In the genomic region with DNA sequence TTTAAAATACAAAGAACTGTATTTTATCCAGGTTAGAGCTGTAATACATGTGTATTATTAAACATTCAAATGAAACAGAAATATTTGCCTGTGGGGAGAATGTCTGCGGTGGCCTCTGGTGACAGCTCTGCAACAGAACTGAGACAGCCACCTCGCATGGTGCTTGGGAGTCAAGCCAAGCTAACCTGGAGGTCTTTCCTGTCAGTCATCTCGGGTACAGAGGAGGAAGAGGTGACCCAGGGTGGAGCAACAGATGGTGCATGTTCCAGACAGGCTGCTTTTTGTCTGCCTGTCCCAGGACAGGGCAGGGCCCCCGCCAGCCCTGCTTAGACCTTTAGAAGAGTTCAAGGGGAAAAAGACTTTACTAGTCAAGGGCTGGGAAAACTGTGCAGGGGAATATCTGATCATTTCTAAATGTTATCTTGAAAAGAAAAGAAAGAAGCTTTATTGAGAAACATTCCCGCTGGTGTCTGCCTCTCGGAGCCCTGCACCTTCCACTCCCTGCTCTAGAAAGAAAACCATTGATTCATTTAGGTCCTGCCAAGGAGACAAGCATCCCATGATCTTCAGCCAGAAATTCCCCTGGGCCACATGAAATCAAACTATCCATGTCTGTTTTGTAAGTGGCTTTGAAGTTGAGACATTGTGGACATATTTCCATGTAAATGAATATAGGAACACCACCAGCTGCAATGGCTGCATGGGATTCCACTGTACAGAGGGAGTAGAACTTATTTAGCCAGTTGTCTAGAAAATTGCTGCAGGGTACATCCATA, we compare ENCODE assay signal across 17 cellular contexts. TPM values are rescaled to one million over a fixed set of nuclear protein-coding genes. Genes with fewer than 3 reads are reported as not detected.
A peak's percentile ranks its signal among the peaks of the same experiment; 100 is the strongest.
DNase-seq lines count a peak whose midpoint lies in the region; ATAC-seq, FAIRE-seq and TF ChIP-seq lines count a peak whose summit lies in the region.
"Had no signal": no experiment of that assay in that cellular context is flagged by ENCODE, and none has a peak within 500 bp of the region (broad histone marks: within the 10 kb centered on the region; RNA-seq: fewer than 3 reads in every experiment).

No MANE protein-coding gene starts in this region.

- dilution Hi-C loops in endothelial cell of umbilical vein (cut with MboI; ENCODE audit: extremely low pct_ligation_motif_present, low sequenced_read_pairs), result no loop called here

- BruUV-seq in endothelial cell of umbilical vein (replicated peaks; lab: Mats Ljungman, UMichigan), result no TSS peak

- peak; percentile 47 for FAIRE-seq in endothelial cell of umbilical vein (lab: Jason Lieb, UNC)
- FAIRE-seq: keratinocyte had no signal

- POLR2A ChIA-PET in SK-N-SH (lab: Yijun Ruan, JAX) (no interaction called here), endothelial cell of umbilical vein (lab: Charles Lee) (interaction anchor here (0.7 kb wide), 1 partner anchor 354 kb away, joined by 6 read pairs; no protein-coding TSS in a partner anchor)

- H3K4me1 ChIP-seq in SK-N-SH (ENCODE audit: control insufficient read depth in 1 of 2, insufficient read depth in 2 of 2, low read depth in 1 of 2, low read length in 1 of 2) (peaks cover 21 to 24% of the 10 kb centered on the region in 2 experiments; a peak in 3 of 4 replicates), Karpas-422 (ENCODE audit: low read length) (peaks cover 47% of the 10 kb centered on the region), endothelial cell of umbilical vein (ENCODE audit: control insufficient read depth, extremely low read depth, insufficient read depth, low read length) (peaks cover 14% of the 10 kb centered on the region)

- H3K9me3 ChIP-seq in SK-N-SH (no peaks in the 10 kb centered on the region), Karpas-422 (ENCODE audit: low read length) (no peaks in the 10 kb centered on the region), endothelial cell of umbilical vein (replicated peaks; ENCODE audit: control insufficient read depth, insufficient read depth, low read length) (no peaks in the 10 kb centered on the region)
- H3K9me3 ChIP-seq: thoracic aorta had no signal

- H3K36me3 ChIP-seq in SK-N-SH (replicated peaks in 1 of 2; ENCODE audit: control insufficient read depth in 1 of 2, insufficient read depth in 2 of 2, low read length in 1 of 2) (no peaks in the 10 kb centered on the region), Karpas-422 (ENCODE audit: insufficient read depth, low read length) (no peaks in the 10 kb centered on the region), endothelial cell of umbilical vein (ENCODE audit: control insufficient read depth in 2 of 2, extremely low read depth in 1 of 2, insufficient read depth in 2 of 2, low read length in 2 of 2) (no peaks in the 10 kb centered on the region)
- H3K36me3 ChIP-seq: thoracic aorta had no signal

- H3K4me2 ChIP-seq in SK-N-SH (no peak overlapping the region), Karpas-422 (ENCODE audit: low read depth, low read length, poor library complexity, severe bottlenecking) (peak overlapping the region; percentile 72), endothelial cell of umbilical vein (ENCODE audit: insufficient read depth, low read length) (no peak overlapping the region)

- H3K79me2 ChIP-seq in SK-N-SH (ENCODE audit: insufficient read depth), result no peaks in the 10 kb centered on the region
- H3K79me2 ChIP-seq in Karpas-422 (ENCODE audit: low read length), result no peaks in the 10 kb centered on the region
- H3K79me2 ChIP-seq in endothelial cell of umbilical vein (ENCODE audit: control insufficient read depth, insufficient read depth, low read length), result no peaks in the 10 kb centered on the region

- CTCF ChIA-PET in SK-N-SH (lab: Yijun Ruan, JAX) (interaction anchor here (0.6 to 5.2 kb wide), 7 partner anchors 25 to 420 kb away, joined by 3 to 25 read pairs (median 4); no protein-coding TSS in a partner anchor), endothelial cell of umbilical vein (lab: Charles Lee) (interaction anchor here (0.9 to 12.4 kb wide), 6 partner anchors 46 to 831 kb away, joined by 3 to 235 read pairs (median 54); no protein-coding TSS in a partner anchor)

- H4K20me1 ChIP-seq in SK-N-SH (ENCODE audit: insufficient read depth) (no peaks in the 10 kb centered on the region), Karpas-422 (ENCODE audit: insufficient read depth, low read depth, low read length) (no peaks in the 10 kb centered on the region), endothelial cell of umbilical vein (replicated peaks; ENCODE audit: control insufficient read depth, extremely low read depth, insufficient read depth, low read length) (no peaks in the 10 kb centered on the region)

- no peak overlapping the region for H2AFZ ChIP-seq in SK-N-SH (ENCODE audit: low read depth)
- no peak overlapping the region for H2AFZ ChIP-seq in Karpas-422 (ENCODE audit: low read length)
- H2AFZ ChIP-seq in endothelial cell of umbilical vein (ENCODE audit: low read depth, low read length), result no peak overlapping the region

- no peaks in the 10 kb centered on the region for H3K9me3 Mint-ChIP-seq in type B pancreatic cell
- H3K9me3 Mint-ChIP-seq: activated B cell treated with CpG ODN at 0.5 μM for 24 hours; activated naive CD4-positive, alpha-beta T cell treated with anti-CD3 and anti-CD28 coated beads for 36 hours had no signal

- H3K27me3 Mint-ChIP-seq in type B pancreatic cell, result no peaks in the 10 kb centered on the region

- no peaks in the 10 kb centered on the region for H3K27me3 ChIP-seq in SK-N-SH (ENCODE audit: insufficient read depth)
- no peaks in the 10 kb centered on the region for H3K27me3 ChIP-seq in Karpas-422 (ENCODE audit: low read length)
- no peaks in the 10 kb centered on the region for H3K27me3 ChIP-seq in endothelial cell of umbilical vein (ENCODE audit: control insufficient read depth in 2 of 2, insufficient read depth in 2 of 2, low read length in 2 of 2)

- TF ChIP-seq CTCF in SK-N-SH (IDR thresholded peaks at IDR 0.05), result no peak
- no peak for TF ChIP-seq CTCF in endothelial cell of umbilical vein (IDR thresholded peaks at IDR 0.05; ENCODE audit: extremely low read depth in 1 of 2, insufficient read depth in 1 of 2, low read depth in 1 of 2, low read length in 2 of 2)
- TF ChIP-seq CTCF in type B pancreatic cell (conservative IDR thresholded peaks at IDR 0.05), result no peak

- H3K9ac ChIP-seq in SK-N-SH, result no peak overlapping the region
- H3K9ac ChIP-seq in Karpas-422 (ENCODE audit: low read length), result peak overlapping the region; percentile 42
- no peak overlapping the region for H3K9ac ChIP-seq in endothelial cell of umbilical vein (replicated peaks; ENCODE audit: extremely low read depth, insufficient read depth, low read length)

- H3K36me3 Mint-ChIP-seq in type B pancreatic cell, result no peaks in the 10 kb centered on the region
- H3K36me3 Mint-ChIP-seq: activated CD8-positive, alpha-beta memory T cell treated with anti-CD3 and anti-CD28 coated beads, Interleukin-2, amount 10 ng/mL, durations not matched to agents 7 days and 5 days had no signal

- H3K27ac ChIP-seq in SK-N-SH (ENCODE audit: low read depth in 2 of 2, low read length in 1 of 2) (no peak overlapping the region), Karpas-422 (ENCODE audit: low read length) (peak overlapping the region; percentile 83), endothelial cell of umbilical vein (ENCODE audit: insufficient read depth, low read depth, low read length) (no peak overlapping the region)
- H3K27ac ChIP-seq: thoracic aorta had no signal

- intact Hi-C loops in endothelial cell of umbilical vein (cut with micrococcal nuclease), result loop anchor here (5.0 kb wide), 1 partner anchor 233 kb away; no protein-coding TSS in a partner anchor

- WGBS in SK-N-SH (ENCODE audit: low lambda C conversion rate), result 74% methylated on average over 6 of the region's 6 CpGs

- peak overlapping the region; percentile 38 for H3K27ac Mint-ChIP-seq in type B pancreatic cell
- H3K27ac Mint-ChIP-seq: activated B cell treated with CpG ODN at 0.5 μM for 24 hours; activated CD8-positive, alpha-beta memory T cell treated with anti-CD3 and anti-CD28 coated beads, Interleukin-2, amount 10 ng/mL, durations not matched to agents 7 days and 5 days; activated naive CD4-positive, alpha-beta T cell treated with anti-CD3 and anti-CD28 coated beads for 36 hours had no signal

- TF ChIP-seq POLR2A in endothelial cell of umbilical vein (IDR thresholded peaks at IDR 0.05; ENCODE audit: low read depth, low read length), result no peak

- no peak for TF ChIP-seq RAD21 in SK-N-SH (IDR thresholded peaks at IDR 0.05; ENCODE audit: low read length)

- ATAC-seq in SK-N-SH treated with all-trans-retinoic acid at 6 μM for 48 hours, result no peak
- ATAC-seq: activated CD8-positive, alpha-beta memory T cell treated with anti-CD3 and anti-CD28 coated beads, Interleukin-2, amount 10 ng/mL, durations not matched to agents 7 days and 5 days had no signal

- no peak overlapping the region for H3K4me3 Mint-ChIP-seq in type B pancreatic cell
- H3K4me3 Mint-ChIP-seq: activated B cell treated with CpG ODN at 0.5 μM for 24 hours; activated CD8-positive, alpha-beta memory T cell treated with anti-CD3 and anti-CD28 coated beads, Interleukin-2, amount 10 ng/mL, durations not matched to agents 7 days and 5 days; activated naive CD4-positive, alpha-beta T cell treated with anti-CD3 and anti-CD28 coated beads for 36 hours had no signal

- H3K4me1 Mint-ChIP-seq in type B pancreatic cell (ENCODE audit: unreplicated experiment), result peaks cover 41% of the 10 kb centered on the region

- H3F3A ChIP-seq in SK-N-SH (replicated peaks; ENCODE audit: insufficient read depth), result peaks cover 3% of the 10 kb centered on the region

- no peak overlapping the region for H3K4me3 ChIP-seq in SK-N-SH (ENCODE audit: low read depth in 2 of 2, low read length in 1 of 2)
- peak overlapping the region; percentile 35; the same call in 1 of the 2 replicates for H3K4me3 ChIP-seq in Karpas-422 (ENCODE audit: low read length)
- H3K4me3 ChIP-seq in endothelial cell of umbilical vein (replicated peaks in 1 of 3; ENCODE audit: insufficient read depth in 1 of 3, low read depth in 1 of 3, low read length in 3 of 3), result no peak overlapping the region
- H3K4me3 ChIP-seq: thoracic aorta had no signal

- peak; percentile 22 for DNase-seq in SK-N-SH
- peak; percentile 78 for DNase-seq in Karpas-422
- no peak for DNase-seq in endothelial cell of umbilical vein (ENCODE audit: low read depth, low spot score)
- no peak for DNase-seq in type B pancreatic cell (ENCODE audit: extremely low spot score, unreplicated experiment)
- no peak for DNase-seq in AG08395 (ENCODE audit: low spot score)
- no peak for DNase-seq in DMS153 (lab: John Stamatoyannopoulos, UW)
- DNase-seq in SW480 (ENCODE audit: low spot score), result no peak
- DNase-seq: activated B cell treated with CpG ODN at 0.5 μM for 24 hours; activated CD8-positive, alpha-beta memory T cell treated with anti-CD3 and anti-CD28 coated beads, Interleukin-2, amount 10 ng/mL, durations not matched to agents 7 days and 5 days; activated naive CD4-positive, alpha-beta T cell treated with anti-CD3 and anti-CD28 coated beads for 36 hours; KBM-7; NCI-H1694 had no signal

- no peaks in the 10 kb centered on the region for H3K9me1 ChIP-seq in endothelial cell of umbilical vein (replicated peaks; ENCODE audit: control insufficient read depth, extremely low read depth, insufficient read depth, low read length)

- no peaks in the 10 kb centered on the region for H3K9me2 ChIP-seq in SK-N-SH
- H3K9me2 ChIP-seq in Karpas-422 (replicated peaks; ENCODE audit: insufficient read depth, low read length), result no peaks in the 10 kb centered on the region

- TF ChIP-seq EP300 in SK-N-SH (IDR thresholded peaks at IDR 0.05; ENCODE audit: borderline replicate concordance in 1 of 2, low read depth in 1 of 2, low read length in 1 of 2), result no peak

RNA-seq across cellular contexts. Expression of gene NR2E3, which starts 5.5 kb away (rescaled TPM):
- polyA plus RNA-seq in SK-N-SH (2012; rRNA removed) (0.16 and 0.18 TPM in 2 replicates), endothelial cell of umbilical vein (0.03 and 0.04 TPM in 2 replicates)
- 0.05 TPM in 2 replicates for polyA plus RNA-seq in SK-N-SH (2012; cell fraction: cytosol; rRNA removed)
- 1.3 and 1.4 TPM in 2 replicates for polyA plus RNA-seq in SK-N-SH (2012; cell fraction: nucleus; rRNA removed)
- total RNA-seq in Karpas-422 (2014; rRNA removed; shearing (Covaris generic); ENCODE audit: low replicate concordance), result not detected in 2 replicates
- total RNA-seq in endothelial cell of umbilical vein (0.25 and 0.38 TPM in 2 replicates), type B pancreatic cell (ENCODE audit: low replicate concordance) (0.38 and 0.94 TPM in 2 replicates)
- polyA plus RNA-seq in endothelial cell of umbilical vein (2011; cell fraction: cytosol; rRNA removed), result 0.03 TPM in 1 of 2 replicates, not detected in the other
- 0.37 and 0.42 TPM in 2 replicates for polyA plus RNA-seq in endothelial cell of umbilical vein (2011; cell fraction: nucleus; rRNA removed)
- 0.10 and 0.50 TPM in 2 replicates for polyA plus RNA-seq in endothelial cell of umbilical vein (2012)
- 0.15 TPM in 1 of 2 replicates, not detected in the other for polyA minus RNA-seq in endothelial cell of umbilical vein
- polyA minus RNA-seq in endothelial cell of umbilical vein (2011; cell fraction: cytosol; rRNA and poly(A)+ RNA removed), result not detected
- polyA minus RNA-seq in endothelial cell of umbilical vein (2011; cell fraction: nucleus; rRNA and poly(A)+ RNA removed), result 1.1 and 2.3 TPM in 2 replicates
- total RNA-seq: activated B cell treated with CpG ODN at 0.5 μM for 24 hours; activated CD8-positive, alpha-beta memory T cell treated with anti-CD3 and anti-CD28 coated beads, Interleukin-2, amount 10 ng/mL, durations not matched to agents 7 days and 5 days; activated naive CD4-positive, alpha-beta T cell treated with anti-CD3 and anti-CD28 coated beads for 36 hours; cardiac septum; pulmonary artery endothelial cell had no signal

Comparison
In these comparisons a context has a peak if more than half of its experiments do, and no peak if none do; other contexts are left out.
1. DNase-seq: peak in SK-N-SH (single experiment) and Karpas-422 (single experiment); none in endothelial cell of umbilical vein (single experiment), type B pancreatic cell (single experiment), AG08395 (single experiment), DMS153 (single experiment) and SW480 (single experiment).